16 cellular contexts compared by ENCODE assay signal in genomic region chr11:16312242-16312641, GRCh38. TPM values are rescaled to one million over a fixed set of nuclear protein-coding genes. Genes with fewer than 3 reads are reported as not detected.
"Had no signal": no experiment of that assay in that cellular context is flagged by ENCODE, and none has a peak within 500 bp of the region (broad histone marks: within the 10 kb centered on the region; RNA-seq: fewer than 3 reads in every experiment).

No MANE protein-coding gene starts in this region.

- ATAC-seq: activated CD8-positive, alpha-beta T cell treated with anti-CD3 and anti-CD28 coated beads, Interleukin-2, amount 10 ng/mL, durations not matched to agents 7 days and 5 days; body of pancreas; esophagus mucosa; upper lobe of right lung had no signal

- H3K4me3 ChIP-seq: body of pancreas, stomach, thoracic aorta, upper lobe of right lung had no signal

- H3K4me1 ChIP-seq: body of pancreas, stomach, upper lobe of right lung had no signal

- H3K27ac ChIP-seq: body of pancreas, stomach, thoracic aorta, upper lobe of right lung had no signal

- H3K9me3 ChIP-seq: body of pancreas, stomach, thoracic aorta, upper lobe of right lung had no signal

- H3K27me3 ChIP-seq: body of pancreas, stomach, upper lobe of right lung had no signal

- DNase-seq: activated B cell treated with CpG ODN at 0.5 μM for 24 hours; activated CD4-positive, alpha-beta T cell treated with anti-CD3 and anti-CD28 coated beads, Interleukin-2, amount 10 ng/mL, durations not matched to agents 24 days and 14 days; activated CD8-positive, alpha-beta memory T cell treated with anti-CD3 and anti-CD28 coated beads, Interleukin-2, amount 50 U/mL, for 48 hours; activated CD8-positive, alpha-beta T cell treated with anti-CD3 and anti-CD28 coated beads, Interleukin-2, amount 10 ng/mL, durations not matched to agents 7 days and 5 days; activated naive CD8-positive, alpha-beta T cell treated with anti-CD3 and anti-CD28 coated beads for 36 hours; amygdala; body of pancreas; caudate nucleus; islet precursor cell; midbrain; stimulated activated CD4-positive, alpha-beta T cell treated with anti-CD3 and anti-CD28 coated beads, Interleukin-12 subunit alpha, Interleukin-12 subunit beta, amount 100 ng/mL, for 4 hours; stimulated activated CD4-positive, alpha-beta T cell treated with anti-CD3 and anti-CD28 coated beads, Interleukin-2, amount 100 ng/mL, for 24 hours; stomach; upper lobe of right lung had no signal

- H3K36me3 ChIP-seq: stomach, thoracic aorta, upper lobe of right lung had no signal

RNA-seq across cellular contexts. Expression of gene SOX6, which starts 44.1 kb away (rescaled TPM):
- total RNA-seq: activated B cell treated with CpG ODN at 0.5 μM for 24 hours; activated CD4-positive, alpha-beta T cell treated with anti-CD3 and anti-CD28 coated beads, Interleukin-2, amount 10 ng/mL, durations not matched to agents 24 days and 14 days; activated CD8-positive, alpha-beta T cell treated with anti-CD3 and anti-CD28 coated beads, Interleukin-2, amount 10 ng/mL, durations not matched to agents 7 days and 5 days had no signal
